In genomic region chr1:1000357-1001056, GRCh38 we compare ENCODE assay signal across 8 cellular contexts. TPM values are rescaled to one million over a fixed set of nuclear protein-coding genes. Genes with fewer than 3 reads are reported as not detected.
DNase-seq lines count a peak whose midpoint lies in the region; FAIRE-seq and TF ChIP-seq lines count a peak whose summit lies in the region.

No MANE protein-coding gene starts in this region.

- peak overlapping the region in 6 of 7 donors; percentile 73 to 93 (median 81) for H3K27ac Mint-ChIP-seq in CD14-positive monocyte

- peak overlapping the region; percentile 99 for H3K23ac ChIP-seq in neuronal stem cell (ENCODE audit: low read depth, low read length, poor library complexity)

- peak overlapping the region; percentile 97 for H3K14ac ChIP-seq in neuronal stem cell (ENCODE audit: low read length)

- peaks cover 17% of the 10 kb centered on the region for H4K20me1 ChIP-seq in PC-9 (ENCODE audit: insufficient read depth)

- H3K79me2 ChIP-seq in PC-9 (ENCODE audit: low read depth): peaks cover 30% of the 10 kb centered on the region

- peak overlapping the region; percentile 99 for H3K4ac ChIP-seq in neuronal stem cell (ENCODE audit: low read length)

- FAIRE-seq in H54 (lab: Jason Lieb, UNC): peak; percentile 71

- peaks cover 27% of the 10 kb centered on the region for H3K79me1 ChIP-seq in neuronal stem cell (ENCODE audit: low read depth, low read length)

- H3K27ac ChIP-seq in PC-9 (peak overlapping the region; percentile 100), neuronal stem cell (replicated peaks; ENCODE audit: low read length) (peak overlapping the region; percentile 99), tibial artery (peak overlapping the region; percentile 100)

- H3K9me3 ChIP-seq in PC-9 (ENCODE audit: insufficient read depth, low read depth) (no peaks in the 10 kb centered on the region), neuronal stem cell (replicated peaks in 1 of 2; ENCODE audit: control insufficient read depth in 2 of 2, insufficient read depth in 1 of 2, low read depth in 1 of 2, low read length in 2 of 2) (peaks cover 0 to 1% of the 10 kb centered on the region in 2 donors), tibial artery (no peaks in the 10 kb centered on the region)

- H2BK12ac ChIP-seq in neuronal stem cell (ENCODE audit: low read length): peak overlapping the region; percentile 100

- POLR2A ChIA-PET in PC-9 (lab: Charles Lee; ENCODE audit: unreplicated experiment): interaction anchor here (0.7 to 1.0 kb wide), 2 partner anchors 13 to 73 kb away, joined by 5 read pairs; partner anchors contain the start of genes ISG15 and RNF223

- peaks cover 0 to 6% of the 10 kb centered on the region in 2 donors for H3K36me3 Mint-ChIP-seq in CD14-positive monocyte

- no CpG with 5 or more reads among the region's 75 CpGs for WGBS in neuronal stem cell (ENCODE audit: extremely low coverage in 2 of 2, insufficient read length in 2 of 2, insufficient replicate concordance in 1 of 2), 2 donors

- H2BK15ac ChIP-seq in neuronal stem cell (ENCODE audit: low read length): peak overlapping the region; percentile 99

- H3F3A ChIP-seq in PC-9 (ENCODE audit: insufficient read depth, low read depth): peaks cover 28% of the 10 kb centered on the region; the same call in 1 of the 2 replicates

- 0 out of 2 replicates have a peak overlapping the region, but pooled peaks have one; percentile 64 for H2AFZ ChIP-seq in PC-9
- H2AFZ ChIP-seq in neuronal stem cell (ENCODE audit: low read length): peak overlapping the region; percentile 96

- no peaks in the 10 kb centered on the region for H3K27me3 ChIP-seq in PC-9 (ENCODE audit: insufficient read depth, low read depth)
- peaks cover 0 to 12% (median 0%) of the 10 kb centered on the region in 3 experiments for H3K27me3 ChIP-seq in neuronal stem cell (ENCODE audit: control insufficient read depth in 3 of 3, insufficient read depth in 3 of 3, low read depth in 1 of 3, low read length in 3 of 3)
- H3K27me3 ChIP-seq in tibial artery: no peaks in the 10 kb centered on the region

- H3K4me1 ChIP-seq in PC-9 (replicated peaks; ENCODE audit: insufficient read depth) (peaks cover under 1% of the 10 kb centered on the region; the same call in 1 of the 2 replicates), neuronal stem cell (ENCODE audit: control insufficient read depth in 2 of 2, insufficient read depth in 1 of 2, low read depth in 1 of 2, low read length in 2 of 2) (peaks cover 40 to 42% of the 10 kb centered on the region in 2 donors), tibial artery (peaks cover 0 to 60% (median 33%) of the 10 kb centered on the region in 4 donors)

- TF ChIP-seq CTCF in CD14-positive monocyte (IDR thresholded peaks at IDR 0.05) (no peak), PC-9 (conservative IDR thresholded peaks at IDR 0.05) (no peak), fibroblast of the aortic adventitia (IDR thresholded peaks at IDR 0.05; ENCODE audit: insufficient read depth, low read length) (no peak), tibial artery (IDR thresholded peaks at IDR 0.05) (no peak)

- H4K91ac ChIP-seq in neuronal stem cell (ENCODE audit: low read depth, low read length, poor library complexity): peak overlapping the region; percentile 100

- H3K36me3 ChIP-seq in PC-9 (ENCODE audit: low read depth) (no peaks in the 10 kb centered on the region), neuronal stem cell (replicated peaks in 1 of 2; ENCODE audit: control insufficient read depth in 2 of 2, insufficient read depth in 2 of 2, low read length in 2 of 2) (peaks cover 0 to 8% of the 10 kb centered on the region in 2 donors), tibial artery (peaks cover 0 to 10% (median 0%) of the 10 kb centered on the region in 3 donors)

- H3K4me2 ChIP-seq in PC-9 (peak overlapping the region; percentile 89), neuronal stem cell (ENCODE audit: insufficient read depth, low read length, poor library complexity, severe bottlenecking) (peak overlapping the region; percentile 75)

- TF ChIP-seq POLR2A in H54 (IDR thresholded peaks at IDR 0.05; ENCODE audit: low read depth, low read length): no peak

- H2BK5ac ChIP-seq in neuronal stem cell (ENCODE audit: low read length): peak overlapping the region; percentile 99

- peak overlapping the region; percentile 53 to 89 for H3K4me3 Mint-ChIP-seq in CD14-positive monocyte

- peak overlapping the region; percentile 98 for H2BK120ac ChIP-seq in neuronal stem cell (ENCODE audit: low read depth, low read length)

- H3K18ac ChIP-seq in neuronal stem cell (ENCODE audit: low read length): peak overlapping the region; percentile 100

- H3K9me3 Mint-ChIP-seq in CD14-positive monocyte: peaks cover 2 to 32% (median 5%) of the 10 kb centered on the region in 7 donors

- CTCF ChIA-PET in PC-9 (lab: Charles Lee): no interaction called here

- peaks cover 22% of the 10 kb centered on the region for H3K4me1 Mint-ChIP-seq in CD14-positive monocyte

- H3K9me2 ChIP-seq in PC-9 (ENCODE audit: insufficient read depth): no peaks in the 10 kb centered on the region

- intact Hi-C loops in CD14-positive monocyte (cut with micrococcal nuclease) (no loop called here), PC-9 (cut with micrococcal nuclease; ENCODE audit: unreplicated experiment) (loop anchor here (1.0 to 10.0 kb wide), 3 partner anchors 13 to 304 kb away; partner anchors contain the start of genes ACAP3, ISG15, PUSL1 and RNF223), tibial artery (cut with DNase I; ENCODE audit: low total_unique reads) (no loop called here)

- TSS peak; percentile 44 for BruUV-seq in PC-9 (replicated peaks; lab: Mats Ljungman, UMichigan)

- H4K8ac ChIP-seq in neuronal stem cell (ENCODE audit: low read depth, low read length): no peak overlapping the region

- peak; percentile 81 for DNase-seq in CD14-positive monocyte (ENCODE audit: low spot score)
- DNase-seq in H54 (ENCODE audit: insufficient read length, low spot score): peak; percentile 84
- DNase-seq in PC-9: peak; percentile 68 to 87
- DNase-seq in activated gamma-delta T cell treated with anti-CD3 and anti-CD28 coated beads, Interleukin-2, amount 50 U/mL, for 16 hours (ENCODE audit: low read depth): peak; percentile 44
- DNase-seq in fibroblast of the aortic adventitia (ENCODE audit: low read depth): peak; percentile 69
- DNase-seq in neuronal stem cell (ENCODE audit: low spot score): peak; percentile 85
- DNase-seq in tibial artery: peak; percentile 59 to 93
- DNase-seq in NOMO-1 treated with dmso at 0.1 percent for 144 hours (lab: John Stamatoyannopoulos, UW; ENCODE audit: unreplicated experiment): no peak

- H3K4me3 ChIP-seq in PC-9 (peak overlapping the region; percentile 97), fibroblast of the aortic adventitia (ENCODE audit: low read depth, low read length) (peak overlapping the region; percentile 58), neuronal stem cell (ENCODE audit: low read length in 2 of 2) (peak overlapping the region; percentile 88), tibial artery (peak overlapping the region; percentile 67 to 89)

- H2AK5ac ChIP-seq in neuronal stem cell (ENCODE audit: low read depth, low read length): peak overlapping the region; percentile 100

- H3K27me3 Mint-ChIP-seq in CD14-positive monocyte (ENCODE audit: low read depth in 3 of 3): peaks cover 67 to 91% (median 72%) of the 10 kb centered on the region in 3 donors

- peak overlapping the region; percentile 97 for H3K9ac ChIP-seq in neuronal stem cell (ENCODE audit: low read depth, low read length, poor library complexity)

RNA-seq across cellular contexts. Expression of gene HES4, which starts 0.6 kb away (rescaled TPM):
- 1 to 10 TPM; 1.4 to 2.0 TPM for polyA plus RNA-seq in CD14-positive monocyte
- total RNA-seq in PC-9 (2021) (19.2 and 41.8 TPM in 2 replicates), fibroblast of the aortic adventitia (ENCODE audit: low replicate concordance) (0.36 and 0.82 TPM in 2 replicates)
- polyA plus RNA-seq in neuronal stem cell (2013, experiment 1 of 2): 312 TPM
- 285 TPM for polyA plus RNA-seq in neuronal stem cell (2013, experiment 2 of 2)

RNA-seq across cellular contexts. Expression of gene ISG15, which starts 12.8 kb away (rescaled TPM):
- polyA plus RNA-seq in CD14-positive monocyte: 100 to 1,000 TPM; 128 to 241 TPM
- 20.9 and 37.7 TPM in 2 replicates for total RNA-seq in PC-9 (2021)
- 34.7 and 39.6 TPM in 2 replicates for total RNA-seq in fibroblast of the aortic adventitia (ENCODE audit: low replicate concordance)
- polyA plus RNA-seq in neuronal stem cell (2013, experiment 1 of 2): 44.0 TPM
- 44.5 TPM for polyA plus RNA-seq in neuronal stem cell (2013, experiment 2 of 2)

RNA-seq across cellular contexts. Expression of gene PERM1, which starts 18.6 kb away (rescaled TPM):
- not detected for polyA plus RNA-seq in CD14-positive monocyte
- total RNA-seq in PC-9 (2021) (0.60 and 0.81 TPM in 2 replicates), fibroblast of the aortic adventitia (ENCODE audit: low replicate concordance) (0.57 TPM in 1 of 2 replicates, not detected in the other)
- polyA plus RNA-seq in neuronal stem cell (2013, experiment 1 of 2): not detected
- 0.01 TPM for polyA plus RNA-seq in neuronal stem cell (2013, experiment 2 of 2)

RNA-seq across cellular contexts. Expression of gene AGRN, which starts 19.4 kb away (rescaled TPM):
- polyA plus RNA-seq in CD14-positive monocyte: under 1 TPM; 0.06 to 0.43 TPM
- total RNA-seq in PC-9 (2021) (278 and 381 TPM in 2 replicates), fibroblast of the aortic adventitia (ENCODE audit: low replicate concordance) (7.9 and 85.7 TPM in 2 replicates)
- polyA plus RNA-seq in neuronal stem cell (2013, experiment 1 of 2): 79.8 TPM
- 78.9 TPM for polyA plus RNA-seq in neuronal stem cell (2013, experiment 2 of 2)

RNA-seq across cellular contexts. Expression of gene PLEKHN1, which starts 34.2 kb away (rescaled TPM):
- polyA plus RNA-seq in CD14-positive monocyte: under 1 TPM; 0.21 to 0.62 TPM
- 9.1 and 11.9 TPM in 2 replicates for total RNA-seq in PC-9 (2021)
- 0.54 TPM in 1 of 2 replicates, not detected in the other for total RNA-seq in fibroblast of the aortic adventitia (ENCODE audit: low replicate concordance)
- 0.07 TPM for polyA plus RNA-seq in neuronal stem cell (2013, experiment 1 of 2)
- 0.03 TPM for polyA plus RNA-seq in neuronal stem cell (2013, experiment 2 of 2)

Comparison
In these comparisons a context has a peak if more than half of its experiments do, and no peak if none do; other contexts are left out.
1. RNA of gene HES4, which starts 0.6 kb away (total RNA-seq): 19.2 to 41.8 TPM in PC-9; 0.36 to 0.82 TPM in fibroblast of the aortic adventitia; every median in the first group is over 10 times any median in the second.
2. Peak in every context shown above with its lines, with median percentiles within 50 percentile points of each other: H3K27ac ChIP-seq and H3K4me3 ChIP-seq.